ENCODE assay signal across 11 cellular contexts in the genomic region with DNA sequence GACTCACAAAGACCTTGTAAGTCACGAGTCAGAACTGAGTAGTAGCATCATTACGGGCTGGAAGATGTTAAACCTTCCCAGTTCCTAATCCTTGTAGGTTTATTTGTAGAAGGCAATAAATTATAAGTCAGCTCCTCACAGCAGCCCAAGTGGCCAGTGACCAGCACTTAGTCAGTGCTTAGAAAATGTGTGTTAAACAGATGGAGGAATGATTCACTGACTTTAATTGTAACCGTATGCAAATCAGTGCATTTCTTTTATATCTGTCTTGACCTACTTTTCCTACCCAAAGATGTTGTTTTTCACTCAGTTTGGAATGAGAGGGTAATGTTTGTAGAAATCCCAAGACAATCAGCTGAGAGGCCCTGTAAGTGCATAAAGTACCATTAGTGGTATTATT.
DNase-seq lines count a peak whose midpoint lies in the region; ATAC-seq and TF ChIP-seq lines count a peak whose summit lies in the region.
"Had no signal": no experiment of that assay in that cellular context is flagged by ENCODE, and none has a peak within 500 bp of the region (broad histone marks: within the 10 kb centered on the region; RNA-seq: fewer than 3 reads in every experiment).

No MANE protein-coding gene starts in this region.

- H3K27me3 Mint-ChIP-seq in nephron progenitor cell (ENCODE audit: low read depth, poor library complexity) = no peaks in the 10 kb centered on the region

- H3K36me3 Mint-ChIP-seq in nephron progenitor cell (ENCODE audit: low read depth) = peaks cover 22% of the 10 kb centered on the region
- H3K36me3 Mint-ChIP-seq: CD14-positive monocyte; natural killer cell treated with Interleukin-12 subunit alpha and Interleukin-12 subunit beta and Interleukin-15 and Interleukin-18, amount 100 ng/mL, for 72 hours had no signal

- no peak for TF ChIP-seq CTCF in nephron progenitor cell (IDR thresholded peaks at IDR 0.05)

- no peak overlapping the region for H3K4me3 Mint-ChIP-seq in nephron progenitor cell
- H3K4me3 Mint-ChIP-seq: CD14-positive monocyte; natural killer cell treated with Interleukin-12 subunit alpha and Interleukin-12 subunit beta and Interleukin-15 and Interleukin-18, amount 100 ng/mL, for 72 hours had no signal

- no peaks in the 10 kb centered on the region for H3K9me3 Mint-ChIP-seq in nephron progenitor cell
- H3K9me3 Mint-ChIP-seq: natural killer cell treated with Interleukin-12 subunit alpha and Interleukin-12 subunit beta and Interleukin-15 and Interleukin-18, amount 100 ng/mL, for 72 hours had no signal

- peaks cover 50% of the 10 kb centered on the region for H3K4me1 Mint-ChIP-seq in nephron progenitor cell
- H3K4me1 Mint-ChIP-seq: CD14-positive monocyte had no signal

- ATAC-seq in GM21717 (IDR thresholded peaks at IDR 0.05; ENCODE audit: unreplicated experiment) (no peak), HG03280 (IDR thresholded peaks at IDR 0.05; ENCODE audit: unreplicated experiment) (no peak)
- ATAC-seq: natural killer cell treated with Interleukin-12 subunit alpha and Interleukin-12 subunit beta and Interleukin-15 and Interleukin-18, amount 100 ng/mL, for 72 hours had no signal

- peak; percentile 62 for DNase-seq in AG08396 (ENCODE audit: low spot score)
- peak; percentile 50 to 55 for DNase-seq in NCI-H526 (lab: John Stamatoyannopoulos, UW)
- peak; percentile 65 for DNase-seq in epidermal melanocyte (ENCODE audit: insufficient read length, low spot score)
- no peak for DNase-seq in nephron progenitor cell
- DNase-seq in activated naive CD4-positive, alpha-beta T cell treated with anti-CD3 and anti-CD28 coated beads, Interleukin-2, amount 50 U/mL, for 16 hours = no peak
- DNase-seq in stimulated activated CD8-positive, alpha-beta memory T cell treated with anti-CD3 and anti-CD28 coated beads, Interleukin-4, amount 100 ng/mL, for 48 hours = no peak
- DNase-seq: activated CD8-positive, alpha-beta memory T cell treated with anti-CD3 and anti-CD28 coated beads for 24 hours had no signal

- H3K27ac Mint-ChIP-seq in nephron progenitor cell = peak overlapping the region; percentile 71
- H3K27ac Mint-ChIP-seq: CD14-positive monocyte; natural killer cell treated with Interleukin-12 subunit alpha and Interleukin-12 subunit beta and Interleukin-15 and Interleukin-18, amount 100 ng/mL, for 72 hours had no signal

Comparison
In these comparisons a context has a peak if more than half of its experiments do, and no peak if none do; other contexts are left out.
1. DNase-seq: peak in AG08396 (single experiment), NCI-H526 (2 of 2) and epidermal melanocyte (single experiment); none in nephron progenitor cell (single experiment), activated naive CD4-positive, alpha-beta T cell treated with anti-CD3 and anti-CD28 coated beads, Interleukin-2, amount 50 U/mL, for 16 hours (single experiment) and stimulated activated CD8-positive, alpha-beta memory T cell treated with anti-CD3 and anti-CD28 coated beads, Interleukin-4, amount 100 ng/mL, for 48 hours (single experiment).